In the genomic region with DNA sequence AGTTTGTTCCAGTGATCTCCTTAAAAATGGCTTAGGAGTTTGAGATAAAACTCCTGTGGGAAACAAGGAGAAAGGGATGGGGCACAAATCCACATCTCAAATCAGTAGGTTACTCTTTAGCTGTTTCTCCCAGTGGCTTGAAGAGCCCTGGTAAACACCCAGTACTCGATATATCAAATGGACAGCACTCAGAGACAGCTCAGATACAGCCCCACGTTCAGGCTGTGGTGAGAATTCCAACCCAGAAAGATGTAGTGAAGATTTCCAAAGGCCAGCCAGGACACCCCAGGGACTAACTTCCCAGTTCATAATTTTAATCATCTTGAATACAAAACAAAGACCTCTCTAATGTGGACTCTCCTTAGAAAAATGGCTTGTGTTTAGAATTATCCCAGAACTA, we compare ENCODE assay signal across 10 cellular contexts. TPM values are rescaled to one million over a fixed set of nuclear protein-coding genes. Genes with fewer than 3 reads are reported as not detected.
DNase-seq lines count a peak whose midpoint lies in the region; ATAC-seq and TF ChIP-seq lines count a peak whose summit lies in the region.
"Had no signal": no experiment of that assay in that cellular context is flagged by ENCODE, and none has a peak within 500 bp of the region (broad histone marks: within the 10 kb centered on the region; RNA-seq: fewer than 3 reads in every experiment).

No MANE protein-coding gene starts in this region.

- no peak for TF ChIP-seq POLR2A in testis (IDR thresholded peaks at IDR 0.05)

- 36 to 53% methylated on average over 2 of the region's 2 CpGs for WGBS in testis, 2 donors

- peaks cover 84% of the 10 kb centered on the region for H3F3A ChIP-seq in DOHH2 (ENCODE audit: control insufficient read depth, insufficient read depth)

- no peak for ATAC-seq in HG03039 (IDR thresholded peaks at IDR 0.05; ENCODE audit: unreplicated experiment)

- DNase-seq in AG10803 (ENCODE audit: low read depth) (no peak), adipocyte (ENCODE audit: low read depth) (no peak), testis (no peak), colonic mucosa (no peak), NCI-H146 (lab: John Stamatoyannopoulos, UW) (no peak)
- DNase-seq: foreskin keratinocyte, NCI-H748 treated with DMSO at 0.1 percent for 48 hours had no signal

- H3K4me3 ChIP-seq in AG10803 (ENCODE audit: low read length) (no peak overlapping the region), DOHH2 (ENCODE audit: low read length) (no peak overlapping the region), adipocyte (ENCODE audit: low read length) (no peak overlapping the region), muscle layer of colon (ENCODE audit: low read depth in 1 of 2, low read length in 2 of 2) (no peak overlapping the region), testis (no peak overlapping the region), colonic mucosa (no peak overlapping the region)

- H3K9me3 ChIP-seq in DOHH2 (ENCODE audit: control insufficient read depth, insufficient read depth, low read length) (no peaks in the 10 kb centered on the region), adipocyte (ENCODE audit: control insufficient read depth, low read length) (no peaks in the 10 kb centered on the region), muscle layer of colon (ENCODE audit: low read length) (no peaks in the 10 kb centered on the region), testis (no peaks in the 10 kb centered on the region), colonic mucosa (no peaks in the 10 kb centered on the region)

- H4K20me1 ChIP-seq in DOHH2 (ENCODE audit: control insufficient read depth, insufficient read depth, low read depth, low read length), result peaks cover 8% of the 10 kb centered on the region

- H3K9me2 ChIP-seq in DOHH2 (replicated peaks; ENCODE audit: control insufficient read depth, low read length), result no peaks in the 10 kb centered on the region

- TF ChIP-seq CTCF in AG10803 (conservative IDR thresholded peaks at IDR 0.05; ENCODE audit: low read length), result 0 out of 2 replicates have a peak, but pooled peaks have one; percentile 4
- TF ChIP-seq CTCF in DOHH2 (IDR thresholded peaks at IDR 0.05; ENCODE audit: low read depth, low read length, poor library complexity, severe bottlenecking), result no peak
- TF ChIP-seq CTCF in testis (IDR thresholded peaks at IDR 0.05), result no peak
- TF ChIP-seq CTCF in colonic mucosa (IDR thresholded peaks at IDR 0.05), result no peak

- H3K79me2 ChIP-seq in DOHH2 (ENCODE audit: control insufficient read depth, low read length), result peaks cover 5% of the 10 kb centered on the region

- intact Hi-C loops in testis (cut with DNase I; ENCODE audit: low total_unique reads) (no loop called here), colonic mucosa (cut with DNase I) (no loop called here)

- H3K4me1 ChIP-seq in DOHH2 (ENCODE audit: control insufficient read depth, low read length), result peaks cover 58% of the 10 kb centered on the region
- peaks cover 27% of the 10 kb centered on the region for H3K4me1 ChIP-seq in adipocyte (ENCODE audit: control insufficient read depth, insufficient read depth, low read length)
- peaks cover 27% of the 10 kb centered on the region for H3K4me1 ChIP-seq in muscle layer of colon (ENCODE audit: insufficient read depth, low read length)
- peaks cover 14% of the 10 kb centered on the region for H3K4me1 ChIP-seq in testis
- no peaks in the 10 kb centered on the region for H3K4me1 ChIP-seq in colonic mucosa
- H3K4me1 ChIP-seq: foreskin keratinocyte had no signal

- H3K36me3 ChIP-seq in DOHH2 (ENCODE audit: control insufficient read depth, low read length) (peaks cover 33% of the 10 kb centered on the region), adipocyte (ENCODE audit: control insufficient read depth, insufficient read depth, low read length, severe bottlenecking) (peaks cover 30% of the 10 kb centered on the region), muscle layer of colon (ENCODE audit: insufficient read depth, low read length) (peaks cover 11% of the 10 kb centered on the region), testis (ENCODE audit: low read depth, missing control alignments) (no peaks in the 10 kb centered on the region), colonic mucosa (no peaks in the 10 kb centered on the region)

- H3K27me3 ChIP-seq in DOHH2 (ENCODE audit: control insufficient read depth, low read length) (no peaks in the 10 kb centered on the region), adipocyte (replicated peaks; ENCODE audit: control insufficient read depth, insufficient read depth, low read length) (no peaks in the 10 kb centered on the region), muscle layer of colon (ENCODE audit: control insufficient read depth in 1 of 2, insufficient read depth in 2 of 2, low read length in 2 of 2) (no peaks in the 10 kb centered on the region), testis (no peaks in the 10 kb centered on the region), colonic mucosa (no peaks in the 10 kb centered on the region)
- H3K27me3 ChIP-seq: foreskin keratinocyte had no signal

- H3K9ac ChIP-seq in adipocyte (ENCODE audit: low read length) (peak overlapping the region; percentile 35), muscle layer of colon (ENCODE audit: low read length) (no peak overlapping the region), colonic mucosa (ENCODE audit: low read depth in 2 of 2, low read length in 2 of 2) (no peak overlapping the region)

- H3K4me2 ChIP-seq in DOHH2 (ENCODE audit: low read length), result peak overlapping the region; percentile 12

- H3K27ac ChIP-seq in DOHH2 (ENCODE audit: low read depth, low read length) (peak overlapping the region; percentile 34; the same call in 1 of the 2 replicates), muscle layer of colon (ENCODE audit: low read depth, low read length) (peak overlapping the region; percentile 83), testis (no peak overlapping the region), colonic mucosa (no peak overlapping the region)
- H3K27ac ChIP-seq: foreskin keratinocyte had no signal

RNA-seq across cellular contexts. Expression of a gene that starts 6.4 kb away (rescaled TPM):
- 10 to 100 TPM; 58.6 TPM for total RNA-seq in testis
- 54.8 TPM for polyA plus RNA-seq in testis (ENCODE audit: insufficient read depth, low read depth, low replicate concordance)
- total RNA-seq in colonic mucosa, result 10 to 100 TPM; 35.7 to 52.8 TPM

RNA-seq across cellular contexts. Expression of a gene that starts 12.6 kb away (rescaled TPM):
- total RNA-seq in testis, result 100 to 1,000 TPM; 150 to 159 TPM
- 128 TPM for polyA plus RNA-seq in testis (ENCODE audit: insufficient read depth, low read depth, low replicate concordance)
- total RNA-seq in colonic mucosa, result 100 to 1,000 TPM; 173 to 315 TPM

RNA-seq across cellular contexts. Expression of a gene that starts 39.2 kb away (rescaled TPM):
- total RNA-seq in testis, result 1 to 10 TPM; 6.5 to 8.6 TPM
- 13.3 TPM for polyA plus RNA-seq in testis (ENCODE audit: insufficient read depth, low read depth, low replicate concordance)
- total RNA-seq in colonic mucosa, result 10 to 100 TPM; 14.7 to 15.2 TPM

Comparison
In these comparisons a context has a peak if more than half of its experiments do, and no peak if none do; other contexts are left out.
1. H3K27ac ChIP-seq: peak in DOHH2 (single experiment) and muscle layer of colon (single experiment); none in testis (0 of 2) and colonic mucosa (single experiment).